Comparison of ENCODE assay signal across 29 cellular contexts in genomic region chr3:71591106-71591505, GRCh38. TPM values are rescaled to one million over a fixed set of nuclear protein-coding genes. Genes with fewer than 3 reads are reported as not detected.
A peak's percentile ranks its signal among the peaks of the same experiment; 100 is the strongest.
DNase-seq lines count a peak whose midpoint lies in the region; ATAC-seq and TF ChIP-seq lines count a peak whose summit lies in the region.
"Had no signal": no experiment of that assay in that cellular context is flagged by ENCODE, and none has a peak within 500 bp of the region (broad histone marks: within the 10 kb centered on the region; RNA-seq: fewer than 3 reads in every experiment).

No MANE protein-coding gene starts in this region.

- H3K36me3 Mint-ChIP-seq in activated naive CD8-positive, alpha-beta T cell treated with anti-CD3 and anti-CD28 coated beads, Interleukin-2, amount 50 U/mL, for 24 hours (ENCODE audit: low read depth): no peaks in the 10 kb centered on the region

- no peak overlapping the region for H3K23ac ChIP-seq in IMR-90 (ENCODE audit: low read depth, low read length)

- no TSS peak for BruUV-seq in IMR-90 (replicated peaks; lab: Mats Ljungman, UMichigan)

- no peaks in the 10 kb centered on the region for H4K20me1 ChIP-seq in IMR-90 (ENCODE audit: insufficient read depth, low read length)
- no peaks in the 10 kb centered on the region for H4K20me1 ChIP-seq in smooth muscle cell (ENCODE audit: low read depth)

- no peak overlapping the region for H4K8ac ChIP-seq in IMR-90 (ENCODE audit: low read depth in 2 of 2, low read length in 2 of 2)

- no peak overlapping the region for H3K56ac ChIP-seq in IMR-90 (ENCODE audit: extremely low read depth, insufficient read depth, low read length)

- no peak for TF ChIP-seq RAD21 in IMR-90 (IDR thresholded peaks at IDR 0.05; ENCODE audit: low read length)

- no peak overlapping the region for H4K91ac ChIP-seq in IMR-90 (ENCODE audit: insufficient read depth, low read depth, low read length)

- peak; percentile 30 for DNase-seq in SIG-M5 treated with dmso at 0.1 percent for 504 hours (lab: John Stamatoyannopoulos, UW; ENCODE audit: unreplicated experiment)
- DNase-seq in SIG-M5 (lab: John Stamatoyannopoulos, UW): no peak
- DNase-seq in IMR-90: peak; percentile 36
- no peak for DNase-seq in activated naive CD8-positive, alpha-beta T cell treated with anti-CD3 and anti-CD28 coated beads, Interleukin-2, amount 50 U/mL, for 24 hours
- no peak for DNase-seq in smooth muscle cell (lab: John Stamatoyannopoulos, UW; ENCODE audit: unreplicated experiment)
- DNase-seq in substantia nigra (lab: John Stamatoyannopoulos, UW): no peak
- DNase-seq in hippocampal formation (lab: John Stamatoyannopoulos, UW): no peak
- no peak for DNase-seq in NCI-H82 treated with DMSO at 0.1 percent for 48 hours (lab: John Stamatoyannopoulos, UW; ENCODE audit: unreplicated experiment)
- DNase-seq: Caco-2; CD8-positive, alpha-beta T cell; H9; KBM-7; MG63; NCI-H1092 treated with DMSO at 0.1 percent for 48 hours; NCI-H1436; NCI-H187; NCI-H2081 treated with DMSO at 0.1 percent for 48 hours; NCI-H2171; NCI-H226; NCI-H524; NCI-H774; SHP77 had no signal

- CTCF ChIA-PET in IMR-90 (lab: Yijun Ruan, JAX): no interaction called here

- peaks cover 32% of the 10 kb centered on the region for H3K4me1 Mint-ChIP-seq in activated naive CD8-positive, alpha-beta T cell treated with anti-CD3 and anti-CD28 coated beads, Interleukin-2, amount 50 U/mL, for 24 hours

- H3K27ac ChIP-seq in IMR-90 (ENCODE audit: insufficient read depth, low read length): no peak overlapping the region
- peak overlapping the region; percentile 53 for H3K27ac ChIP-seq in smooth muscle cell (ENCODE audit: low read depth)
- no peak overlapping the region for H3K27ac ChIP-seq in substantia nigra (ENCODE audit: low read depth, low read length, poor library complexity, severe bottlenecking)
- H3K27ac ChIP-seq: 22Rv1, C4-2B, RWPE1, SK-N-MC had no signal

- H3K9me1 ChIP-seq in IMR-90 (ENCODE audit: insufficient read depth, low read length): no peaks in the 10 kb centered on the region

- H3K27me3 ChIP-seq in IMR-90 (ENCODE audit: control insufficient read depth, insufficient read depth, low read length) (no peaks in the 10 kb centered on the region), smooth muscle cell (ENCODE audit: low read depth) (no peaks in the 10 kb centered on the region)
- H3K27me3 ChIP-seq: MG63 had no signal

- H2BK120ac ChIP-seq in IMR-90 (ENCODE audit: low read depth, low read length): no peak overlapping the region

- H2AFZ ChIP-seq in IMR-90 (replicated peaks; ENCODE audit: low read length, poor library complexity): no peak overlapping the region
- H2AFZ ChIP-seq in smooth muscle cell (ENCODE audit: low read depth): no peak overlapping the region
- H2AFZ ChIP-seq: GM23338 had no signal

- in situ Hi-C loops in IMR-90 (cut with MboI; ENCODE audit: low sequenced_read_pairs): no loop called here

- peaks cover 16% of the 10 kb centered on the region for H3K4me1 ChIP-seq in IMR-90 (ENCODE audit: control insufficient read depth, insufficient read depth, low read length)
- peaks cover 3% of the 10 kb centered on the region for H3K4me1 ChIP-seq in smooth muscle cell (ENCODE audit: low read depth)
- H3K4me1 ChIP-seq: Caco-2 had no signal

- no peak overlapping the region for H3K4me3 Mint-ChIP-seq in activated naive CD8-positive, alpha-beta T cell treated with anti-CD3 and anti-CD28 coated beads, Interleukin-2, amount 50 U/mL, for 24 hours
- H3K4me3 Mint-ChIP-seq: B cell; CD8-positive, alpha-beta T cell; GM23338; H9 had no signal

- no CpG with 5 or more reads among the region's 2 CpGs for WGBS in IMR-90 (ENCODE audit: extremely low coverage in 2 of 2, insufficient read length in 1 of 2), 2 experiments
- WGBS in smooth muscle cell (ENCODE audit: low lambda C conversion rate): 92% methylated on average over 2 of the region's 2 CpGs

- no peak for TF ChIP-seq POLR2A in IMR-90 (IDR thresholded peaks at IDR 0.05; ENCODE audit: low read depth, low read length)

- no peak overlapping the region for H3K18ac ChIP-seq in IMR-90 (ENCODE audit: low read depth, low read length)

- H2AK5ac ChIP-seq in IMR-90 (ENCODE audit: low read depth, low read length): no peak overlapping the region

- no peak overlapping the region for H3K27ac Mint-ChIP-seq in activated naive CD8-positive, alpha-beta T cell treated with anti-CD3 and anti-CD28 coated beads, Interleukin-2, amount 50 U/mL, for 24 hours
- H3K27ac Mint-ChIP-seq: B cell; CD8-positive, alpha-beta T cell; GM23338; H9 had no signal

- no peak for ATAC-seq in IMR-90 (ENCODE audit: low read depth)
- ATAC-seq in activated naive CD8-positive, alpha-beta T cell treated with anti-CD3 and anti-CD28 coated beads, Interleukin-2, amount 50 U/mL, for 24 hours: peak; percentile 79
- ATAC-seq: CD8-positive, alpha-beta T cell; GM23338; Panc1 had no signal

- H3K79me1 ChIP-seq in IMR-90 (ENCODE audit: low read depth in 1 of 2, low read length in 2 of 2): peaks cover 4 to 14% of the 10 kb centered on the region in 2 experiments; a peak in 3 of 4 replicates

- H3K4me3 ChIP-seq in IMR-90 (ENCODE audit: insufficient read depth, low read depth, low read length) (no peak overlapping the region), smooth muscle cell (no peak overlapping the region)
- H3K4me3 ChIP-seq: GM23338, MG63, SK-N-MC had no signal

- POLR2A ChIA-PET in IMR-90 (lab: Charles Lee; ENCODE audit: unreplicated experiment): no interaction called here

- no peaks in the 10 kb centered on the region for H3K27me3 Mint-ChIP-seq in activated naive CD8-positive, alpha-beta T cell treated with anti-CD3 and anti-CD28 coated beads, Interleukin-2, amount 50 U/mL, for 24 hours

- no peak overlapping the region for H3K9ac ChIP-seq in IMR-90 (ENCODE audit: low read depth, low read length)
- H3K9ac ChIP-seq in smooth muscle cell (ENCODE audit: low read depth): no peak overlapping the region

- no peak overlapping the region for H2AK9ac ChIP-seq in IMR-90 (replicated peaks; ENCODE audit: low read depth, low read length, poor library complexity)

- TF ChIP-seq CTCF in IMR-90 (conservative IDR thresholded peaks at IDR 0.05; ENCODE audit: low read depth, low read length) (no peak), smooth muscle cell (IDR thresholded peaks at IDR 0.05; ENCODE audit: borderline replicate concordance, insufficient read depth, poor library complexity, severe bottlenecking) (no peak)

- H3K14ac ChIP-seq in IMR-90 (replicated peaks; ENCODE audit: low read depth, low read length): no peak overlapping the region

- dilution Hi-C loops in IMR-90 (cut with HindIII; ENCODE audit: low sequenced_read_pairs, unreplicated experiment): no loop called here

- H3K9me3 ChIP-seq in IMR-90 (ENCODE audit: control insufficient read depth, insufficient read depth, low read length) (0 out of 2 replicates have a peak, but pooled peaks cover 2% of the 10 kb centered on the region), smooth muscle cell (replicated peaks; ENCODE audit: low read depth) (no peaks in the 10 kb centered on the region)
- H3K9me3 ChIP-seq: Caco-2, MG63 had no signal

- H3K4me2 ChIP-seq in IMR-90 (ENCODE audit: low read depth, low read length) (no peak overlapping the region), smooth muscle cell (peak overlapping the region; percentile 25)
- H3K4me2 ChIP-seq: GM23338 had no signal

- intact Hi-C loops in IMR-90 (cut with micrococcal nuclease): no loop called here

- H2BK15ac ChIP-seq in IMR-90 (ENCODE audit: low read depth, low read length): no peak overlapping the region

- peaks cover 6% of the 10 kb centered on the region for H3K9me3 Mint-ChIP-seq in activated naive CD8-positive, alpha-beta T cell treated with anti-CD3 and anti-CD28 coated beads, Interleukin-2, amount 50 U/mL, for 24 hours
- H3K9me3 Mint-ChIP-seq: CD8-positive, alpha-beta T cell had no signal

- H4K5ac ChIP-seq in IMR-90 (ENCODE audit: low read depth, low read length): no peak overlapping the region

- H2BK5ac ChIP-seq in IMR-90 (ENCODE audit: low read depth, low read length, poor library complexity, severe bottlenecking): no peak overlapping the region

- no peaks in the 10 kb centered on the region for H3K79me2 ChIP-seq in smooth muscle cell (ENCODE audit: low read depth)

- peaks cover 2% of the 10 kb centered on the region for H3F3A ChIP-seq in smooth muscle cell (ENCODE audit: low read depth)

- 0 out of 2 replicates have a peak overlapping the region, but pooled peaks have one; percentile 8 for H3K4ac ChIP-seq in IMR-90 (ENCODE audit: low read depth, low read length)

- H3K36me3 ChIP-seq in IMR-90 (ENCODE audit: control insufficient read depth, insufficient read depth, low read length) (no peaks in the 10 kb centered on the region), smooth muscle cell (ENCODE audit: low read depth) (no peaks in the 10 kb centered on the region)
- H3K36me3 ChIP-seq: MG63 had no signal

- 0 out of 2 replicates have a peak overlapping the region, but pooled peaks have one; percentile 20 for H2BK20ac ChIP-seq in IMR-90 (ENCODE audit: low read depth, low read length)

TF ChIP-seq in IMR-90, 13 proteins besides CTCF, POLR2A, EP300 and RAD21:
- TF ChIP-seq, protein P1, sequence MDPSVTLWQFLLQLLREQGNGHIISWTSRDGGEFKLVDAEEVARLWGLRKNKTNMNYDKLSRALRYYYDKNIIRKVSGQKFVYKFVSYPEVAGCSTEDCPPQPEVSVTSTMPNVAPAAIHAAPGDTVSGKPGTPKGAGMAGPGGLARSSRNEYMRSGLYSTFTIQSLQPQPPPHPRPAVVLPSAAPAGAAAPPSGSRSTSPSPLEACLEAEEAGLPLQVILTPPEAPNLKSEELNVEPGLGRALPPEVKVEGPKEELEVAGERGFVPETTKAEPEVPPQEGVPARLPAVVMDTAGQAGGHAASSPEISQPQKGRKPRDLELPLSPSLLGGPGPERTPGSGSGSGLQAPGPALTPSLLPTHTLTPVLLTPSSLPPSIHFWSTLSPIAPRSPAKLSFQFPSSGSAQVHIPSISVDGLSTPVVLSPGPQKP (IDR thresholded peaks at IDR 0.05; ENCODE audit: borderline replicate concordance, low read depth, low read length): no peak
- TF ChIP-seq FOS (IDR thresholded peaks at IDR 0.05; ENCODE audit: low read depth, low read length): 0 out of 2 replicates have a peak, but pooled peaks have one; percentile 4

RNA-seq across cellular contexts. Expression of gene FOXP1, which starts 7.6 kb away (rescaled TPM):
- total RNA-seq in IMR-90 (2012; rRNA removed) (128 and 132 TPM in 2 replicates), smooth muscle cell (68.0 and 68.3 TPM in 2 replicates)
- polyA plus RNA-seq in IMR-90 (2012; rRNA removed) (37.0 and 43.3 TPM in 2 replicates), smooth muscle cell (40.9 and 49.5 TPM in 2 replicates)
- polyA plus RNA-seq in IMR-90 (2012; cell fraction: cytosol; rRNA removed): 9.9 and 20.0 TPM in 2 replicates
- polyA plus RNA-seq in IMR-90 (2012; cell fraction: nucleus; rRNA removed; ENCODE audit: low replicate concordance): 21.2 and 46.2 TPM in 2 replicates

Comparison
In these comparisons a context has a peak if more than half of its experiments do, and no peak if none do; other contexts are left out.
1. DNase-seq: peak in SIG-M5 treated with dmso at 0.1 percent for 504 hours (single experiment) and IMR-90 (single experiment); none in SIG-M5 (single experiment), activated naive CD8-positive, alpha-beta T cell treated with anti-CD3 and anti-CD28 coated beads, Interleukin-2, amount 50 U/mL, for 24 hours (single experiment), smooth muscle cell (single experiment), substantia nigra (0 of 49), hippocampal formation (0 of 2) and NCI-H82 treated with DMSO at 0.1 percent for 48 hours (single experiment).